Comparison of ENCODE assay signal across 8 cellular contexts in the genomic region with DNA sequence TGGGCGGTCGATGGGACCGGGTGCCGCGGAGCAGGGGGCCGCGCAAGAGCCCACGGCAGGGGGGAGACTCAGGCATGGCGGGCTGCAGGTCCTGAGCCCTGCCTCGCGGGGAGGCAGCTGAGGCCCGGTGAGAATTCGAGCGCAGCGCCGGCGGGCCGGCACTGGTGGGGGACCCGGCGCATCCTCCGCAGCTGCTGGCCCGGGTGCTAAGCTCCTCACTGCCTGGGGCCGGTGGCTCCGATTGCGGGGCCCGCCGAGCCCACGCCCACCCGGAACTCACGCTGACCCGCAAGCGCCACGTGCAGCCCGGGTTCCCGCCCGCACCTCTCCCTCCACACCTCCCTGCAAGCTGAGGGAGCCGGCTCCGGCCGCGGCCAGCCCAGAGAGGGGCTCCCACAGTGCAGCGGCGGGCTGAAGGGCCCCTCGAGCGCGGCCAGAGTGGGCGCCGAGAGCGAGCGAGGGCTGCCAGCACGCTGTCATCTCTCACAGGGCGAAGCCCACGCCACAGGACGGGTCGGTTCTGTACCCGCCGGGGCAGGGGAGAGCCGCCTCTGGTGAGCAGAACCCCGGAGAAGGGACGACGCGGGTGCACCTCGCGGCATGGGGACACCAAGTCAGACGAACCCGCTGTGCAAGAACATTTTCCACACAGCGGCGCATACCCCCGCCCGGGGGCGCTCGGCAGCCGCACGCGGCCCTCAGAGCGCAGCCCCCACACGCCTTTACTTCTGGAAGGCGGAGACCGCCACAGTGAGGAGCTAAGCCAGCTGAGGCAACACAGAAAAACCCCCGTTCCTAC. TPM values are rescaled to one million over a fixed set of nuclear protein-coding genes. Genes with fewer than 3 reads are reported as not detected.
A peak's percentile ranks its signal among the peaks of the same experiment; 100 is the strongest.
DNase-seq lines count a peak whose midpoint lies in the region; ATAC-seq and TF ChIP-seq lines count a peak whose summit lies in the region.

No MANE protein-coding gene starts in this region.

- H3K27me3 Mint-ChIP-seq in CD4-positive, alpha-beta memory T cell: no peaks in the 10 kb centered on the region
- peaks cover 4% of the 10 kb centered on the region for H3K27me3 Mint-ChIP-seq in neural crest cell (ENCODE audit: low read depth)

- H3K36me3 ChIP-seq in CD4-positive, alpha-beta memory T cell (ENCODE audit: insufficient read depth, low read length): peaks cover 12% of the 10 kb centered on the region

- no peak for ATAC-seq in GM18517 (IDR thresholded peaks at IDR 0.05; ENCODE audit: unreplicated experiment)
- ATAC-seq in HG03565 (IDR thresholded peaks at IDR 0.05; ENCODE audit: unreplicated experiment): no peak
- no peak for ATAC-seq in GM19035 (IDR thresholded peaks at IDR 0.05; ENCODE audit: unreplicated experiment)

- H3K9me3 ChIP-seq in CD4-positive, alpha-beta memory T cell (ENCODE audit: control insufficient read depth in 1 of 2, low read length in 2 of 2): no peaks in the 10 kb centered on the region

- H3K36me3 Mint-ChIP-seq in CD4-positive, alpha-beta memory T cell: peaks cover 0 to 30% of the 10 kb centered on the region in 2 donors
- H3K36me3 Mint-ChIP-seq in neural crest cell (ENCODE audit: low read depth): peaks cover 7% of the 10 kb centered on the region

- peak in 2 of 5 donors; percentile 6 to 46 for DNase-seq in CD4-positive, alpha-beta memory T cell
- DNase-seq in NB4 (ENCODE audit: low read depth) (peak; percentile 86), coronary artery (ENCODE audit: low spot score) (no peak), neural crest cell (ENCODE audit: low read depth, low spot score) (no peak)
- no peak for DNase-seq in stimulated activated CD4-positive, alpha-beta T cell treated with anti-CD3 and anti-CD28 coated beads, Interleukin-2, amount 100 ng/mL, for 48 hours

- H3K4me3 ChIP-seq in CD4-positive, alpha-beta memory T cell (ENCODE audit: low read length in 2 of 2): peak overlapping the region; percentile 53 to 93
- H3K4me3 ChIP-seq in NB4 (ENCODE audit: low read depth, low read length) (peak overlapping the region; percentile 75), coronary artery (peak overlapping the region; percentile 99)

- intact Hi-C loops in CD4-positive, alpha-beta memory T cell (cut with micrococcal nuclease): loop anchor here (1.0 to 5.0 kb wide), 5 partner anchors 27 to 271 kb away; partner anchors contain the start of genes ADSS1, AKT1, CDCA4 and INF2

- TF ChIP-seq CTCF in NB4 (IDR thresholded peaks at IDR 0.05; ENCODE audit: low read depth, low read length): peak; percentile 61
- no peak for TF ChIP-seq CTCF in coronary artery (IDR thresholded peaks at IDR 0.05)
- no peak for TF ChIP-seq CTCF in neural crest cell (conservative IDR thresholded peaks at IDR 0.05)

- POLR2A ChIA-PET in CD4-positive, alpha-beta memory T cell (lab: Charles Lee; ENCODE audit: partially characterized antibody): interaction anchor here (0.8 to 2.8 kb wide), 15 partner anchors 9 to 563 kb away, joined by 3 to 27 read pairs (median 5); partner anchors contain the start of genes ADSS1, AKT1, BRF1 and CDCA4

- peak overlapping the region; percentile 82 to 96 (median 91) for H3K4me3 Mint-ChIP-seq in CD4-positive, alpha-beta memory T cell
- peak overlapping the region; percentile 97 for H3K4me3 Mint-ChIP-seq in neural crest cell

- H3K27ac ChIP-seq in CD4-positive, alpha-beta memory T cell (ENCODE audit: low read depth, low read length): peak overlapping the region; percentile 79
- peak overlapping the region; percentile 60 to 88 for H3K27ac ChIP-seq in coronary artery

- H3K9me3 Mint-ChIP-seq in CD4-positive, alpha-beta memory T cell: peaks cover 0 to 3% (median 0%) of the 10 kb centered on the region in 8 donors
- no peaks in the 10 kb centered on the region for H3K9me3 Mint-ChIP-seq in neural crest cell

- CTCF ChIA-PET in CD4-positive, alpha-beta memory T cell (lab: Charles Lee; ENCODE audit: partially characterized antibody): interaction anchor here (1.0 to 3.5 kb wide), 9 partner anchors 15 to 86 kb away, joined by 3 to 17 read pairs (median 5); partner anchors contain the start of gene ADSS1

- H3K4me1 ChIP-seq in CD4-positive, alpha-beta memory T cell (ENCODE audit: insufficient read depth, low read length): peaks cover 25% of the 10 kb centered on the region

- peak overlapping the region in 4 of 7 donors; percentile 41 to 95 (median 92) for H3K27ac Mint-ChIP-seq in CD4-positive, alpha-beta memory T cell
- H3K27ac Mint-ChIP-seq in neural crest cell (ENCODE audit: unreplicated experiment): no peak overlapping the region

- H3K27me3 ChIP-seq in CD4-positive, alpha-beta memory T cell (ENCODE audit: insufficient read depth, low read length): no peaks in the 10 kb centered on the region

- TF ChIP-seq POLR2A in NB4 (IDR thresholded peaks at IDR 0.05; ENCODE audit: extremely low read depth, insufficient read length): no peak

- H3K4me1 Mint-ChIP-seq in CD4-positive, alpha-beta memory T cell: peaks cover 12 to 40% (median 27%) of the 10 kb centered on the region in 4 donors
- peaks cover 37% of the 10 kb centered on the region for H3K4me1 Mint-ChIP-seq in neural crest cell

RNA-seq across cellular contexts. Expression of gene SIVA1, which starts 1.2 kb away (rescaled TPM):
- total RNA-seq in CD4-positive, alpha-beta memory T cell: 10 to 100 TPM; 69.3 to 80.2 TPM
- 100 to 1,000 TPM; 208 to 266 TPM for polyA plus RNA-seq in CD4-positive, alpha-beta memory T cell
- 109 and 121 TPM in 2 replicates for total RNA-seq in neural crest cell

RNA-seq across cellular contexts. Expression of gene ADSS1, which starts 27.7 kb away (rescaled TPM):
- total RNA-seq in CD4-positive, alpha-beta memory T cell: 1 to 10 TPM; 1.5 TPM
- 1 to 10 TPM in 1 of 2 donors, under 1 TPM in 1; 0.16 to 1.8 TPM for polyA plus RNA-seq in CD4-positive, alpha-beta memory T cell
- 4.4 and 5.0 TPM in 2 replicates for total RNA-seq in neural crest cell

RNA-seq across cellular contexts. Expression of gene AKT1, which starts 43.8 kb away (rescaled TPM):
- total RNA-seq in CD4-positive, alpha-beta memory T cell: 10 to 100 TPM; 88.7 to 90.5 TPM
- 10 to 100 TPM in 1 of 2 donors, 1 to 10 TPM in 1; 5.3 to 23.5 TPM for polyA plus RNA-seq in CD4-positive, alpha-beta memory T cell
- 179 and 191 TPM in 2 replicates for total RNA-seq in neural crest cell

RNA-seq across cellular contexts. Expression of gene ZBTB42, which starts 49.2 kb away (rescaled TPM):
- total RNA-seq in CD4-positive, alpha-beta memory T cell: 10 to 100 TPM; 11.6 to 12.3 TPM
- polyA plus RNA-seq in CD4-positive, alpha-beta memory T cell: 1 to 10 TPM; 2.0 to 2.1 TPM
- total RNA-seq in neural crest cell: 2.2 and 2.7 TPM in 2 replicates
